Comparison of ENCODE assay signal across 26 cellular contexts in genomic region chr22:36595968-36596367, GRCh38.
"Had no signal": no experiment of that assay in that cellular context is flagged by ENCODE, and none has a peak within 500 bp of the region (broad histone marks: within the 10 kb centered on the region; RNA-seq: fewer than 3 reads in every experiment).

No MANE protein-coding gene starts in this region.

- H3K27ac ChIP-seq: esophagus squamous epithelium, neutrophil, pancreas, right lobe of liver, suprapubic skin had no signal

- ATAC-seq: left lobe of liver; mucosa of descending colon; pancreas; right lobe of liver; stimulated activated naive CD8-positive, alpha-beta T cell treated with anti-CD3 and anti-CD28 coated beads, Interleukin-15, amount 100 ng/mL, for 72 hours had no signal

- H3K36me3 ChIP-seq: esophagus squamous epithelium, neutrophil, pancreas, right lobe of liver, suprapubic skin had no signal

- H3K9me3 Mint-ChIP-seq: mesothelial cell of epicardium; nephron; stimulated activated naive CD8-positive, alpha-beta T cell treated with anti-CD3 and anti-CD28 coated beads, Interleukin-15, amount 100 ng/mL, for 72 hours had no signal

- FAIRE-seq: endothelial cell of umbilical vein, keratinocyte, pancreas had no signal

- H3K4me1 Mint-ChIP-seq: mesothelial cell of epicardium; naive B cell; stimulated activated naive CD8-positive, alpha-beta T cell treated with anti-CD3 and anti-CD28 coated beads, Interleukin-15, amount 100 ng/mL, for 72 hours had no signal

- H3K36me3 Mint-ChIP-seq: memory B cell, mesothelial cell of epicardium, naive B cell had no signal

- H3K9me3 ChIP-seq: esophagus squamous epithelium, mucosa of descending colon, neutrophil, pancreas, right lobe of liver, suprapubic skin had no signal

- DNase-seq: cerebellar nuclear complex; cortex of kidney; effector CD8-positive, alpha-beta T cell; esophagus squamous epithelium; foreskin melanocyte; mucosa of descending colon; naive B cell; pancreas; right lobe of liver; stimulated activated CD4-positive, alpha-beta T cell treated with anti-CD3 and anti-CD28 coated beads, Interleukin-12 subunit alpha, Interleukin-12 subunit beta, amount 100 ng/mL, for 4 hours; stimulated activated CD4-positive, alpha-beta T cell treated with anti-CD3 and anti-CD28 coated beads, Interleukin-1b, Interleukin-23, amount 100 ng/mL, for 48 hours; stimulated activated CD4-positive, alpha-beta T cell treated with anti-CD3 and anti-CD28 coated beads, Interleukin-4, amount 100 ng/mL, for 1 hour; stimulated activated CD8-positive, alpha-beta memory T cell treated with anti-CD3 and anti-CD28 coated beads, Interleukin-4, amount 100 ng/mL, for 48 hours; stimulated activated naive CD4-positive, alpha-beta T cell; stimulated activated naive CD8-positive, alpha-beta T cell treated with anti-CD3 and anti-CD28 coated beads, Interleukin-15, amount 100 ng/mL, for 72 hours; trophoblast cell had no signal

- H3K27me3 ChIP-seq: pancreas, right lobe of liver had no signal

- H3K4me3 ChIP-seq: esophagus squamous epithelium, lung, mucosa of descending colon, pancreas, right lobe of liver, smooth muscle cell, suprapubic skin had no signal

- H3K4me1 ChIP-seq: esophagus squamous epithelium, pancreas, right lobe of liver, suprapubic skin had no signal

- H3K4me3 Mint-ChIP-seq: memory B cell; mesothelial cell of epicardium; naive B cell; nephron; stimulated activated naive CD8-positive, alpha-beta T cell treated with anti-CD3 and anti-CD28 coated beads, Interleukin-15, amount 100 ng/mL, for 72 hours had no signal

- H3K27ac Mint-ChIP-seq: memory B cell; mesothelial cell of epicardium; nephron; stimulated activated naive CD8-positive, alpha-beta T cell treated with anti-CD3 and anti-CD28 coated beads, Interleukin-15, amount 100 ng/mL, for 72 hours had no signal
